Comparison of ENCODE assay signal across 20 cellular contexts in genomic region chr12:25187781-25188180, GRCh38. TPM values are rescaled to one million over a fixed set of nuclear protein-coding genes. Genes with fewer than 3 reads are reported as not detected.
A peak's percentile ranks its signal among the peaks of the same experiment; 100 is the strongest.
DNase-seq lines count a peak whose midpoint lies in the region; ATAC-seq and TF ChIP-seq lines count a peak whose summit lies in the region.
"Had no signal": no experiment of that assay in that cellular context is flagged by ENCODE, and none has a peak within 500 bp of the region (broad histone marks: within the 10 kb centered on the region; RNA-seq: fewer than 3 reads in every experiment).

No MANE protein-coding gene starts in this region.

- intact Hi-C loops in aorta (cut with DNase I), result no loop called here

- H3K27me3 Mint-ChIP-seq in osteocyte (ENCODE audit: unreplicated experiment) (no peaks in the 10 kb centered on the region), glutamatergic neuron (ENCODE audit: unreplicated experiment) (no peaks in the 10 kb centered on the region)
- H3K27me3 Mint-ChIP-seq: activated CD8-positive, alpha-beta T cell treated with anti-CD3 and anti-CD28 coated beads for 36 hours; stimulated activated naive CD8-positive, alpha-beta T cell treated with anti-CD3 and anti-CD28 coated beads, Interleukin-15, amount 100 ng/mL, for 72 hours had no signal

- ATAC-seq in RWPE2 (ENCODE audit: low read depth), result peak; percentile 41; the same call in 1 of the 3 replicates
- ATAC-seq in aorta (ENCODE audit: low FRiP score), result no peak
- ATAC-seq: heart right ventricle had no signal

- no peak overlapping the region for H3K27ac ChIP-seq in RWPE2 (ENCODE audit: poor library complexity, severe bottlenecking)
- H3K27ac ChIP-seq in epithelial cell of prostate, result no peak overlapping the region
- H3K27ac ChIP-seq in aorta (ENCODE audit: low read depth in 1 of 2, low read length in 2 of 2), result no peak overlapping the region
- H3K27ac ChIP-seq: coronary artery, heart right ventricle, prostate gland had no signal

- peak overlapping the region; percentile 70 for H3K27ac Mint-ChIP-seq in osteocyte (ENCODE audit: unreplicated experiment)
- H3K27ac Mint-ChIP-seq in glutamatergic neuron (ENCODE audit: unreplicated experiment), result no peak overlapping the region

- H3K4me1 ChIP-seq in RWPE2 (ENCODE audit: insufficient read depth, poor library complexity, severe bottlenecking) (no peaks in the 10 kb centered on the region), aorta (ENCODE audit: control insufficient read depth in 1 of 2, insufficient read depth in 2 of 2, low read length in 2 of 2) (no peaks in the 10 kb centered on the region)
- H3K4me1 ChIP-seq: Caco-2, heart right ventricle, prostate gland had no signal

- TF ChIP-seq CTCF in RWPE2 (IDR thresholded peaks at IDR 0.05; ENCODE audit: poor library complexity, severe bottlenecking) (no peak), osteocyte (IDR thresholded peaks at IDR 0.05) (no peak), glutamatergic neuron (IDR thresholded peaks at IDR 0.05; ENCODE audit: partially characterized antibody, unreplicated experiment) (no peak), GM13976 (IDR thresholded peaks at IDR 0.05; ENCODE audit: borderline replicate concordance, control extremely low read depth, extremely low read depth, insufficient read depth, missing control alignments) (no peak)

- H3K4me1 Mint-ChIP-seq in osteocyte (ENCODE audit: unreplicated experiment), result peaks cover 33% of the 10 kb centered on the region
- no peaks in the 10 kb centered on the region for H3K4me1 Mint-ChIP-seq in glutamatergic neuron (ENCODE audit: low read depth, unreplicated experiment)

- no peak overlapping the region for H3K4me3 Mint-ChIP-seq in osteocyte (ENCODE audit: unreplicated experiment)
- H3K4me3 Mint-ChIP-seq in glutamatergic neuron (ENCODE audit: unreplicated experiment), result no peak overlapping the region

- in situ Hi-C loops in GM13976 (cut with MboI; ENCODE audit: low sequenced_read_pairs, unreplicated experiment), result no loop called here

- peak; percentile 89 for DNase-seq in ELR (ENCODE audit: low read depth)
- no peak for DNase-seq in RWPE2 (ENCODE audit: low spot score)
- peak; percentile 44 for DNase-seq in epithelial cell of prostate (ENCODE audit: low read depth, low spot score)
- no peak for DNase-seq in osteocyte (ENCODE audit: extremely low spot score, unreplicated experiment)
- DNase-seq in glutamatergic neuron, result no peak
- no peak for DNase-seq in iPS-NIHi11 (ENCODE audit: low spot score)
- no peak for DNase-seq in aorta
- DNase-seq in GM13976 (ENCODE audit: low spot score), result no peak
- DNase-seq: activated CD8-positive, alpha-beta T cell treated with anti-CD3 and anti-CD28 coated beads for 36 hours; activated gamma-delta T cell; Caco-2; H7; heart right ventricle; NCI-H2029 treated with DMSO at 0.1 percent for 48 hours; stimulated activated CD4-positive, alpha-beta T cell treated with anti-CD3 and anti-CD28 coated beads, Interleukin-4, amount 100 ng/mL, for 1 hour; stimulated activated naive CD8-positive, alpha-beta T cell treated with anti-CD3 and anti-CD28 coated beads, Interleukin-15, amount 100 ng/mL, for 72 hours had no signal

- 55 to 57% methylated on average over 2 of the region's 2 CpGs for WGBS in aorta, 2 donors

- H3K36me3 ChIP-seq in RWPE2 (ENCODE audit: low read depth) (no peaks in the 10 kb centered on the region), aorta (ENCODE audit: control insufficient read depth in 1 of 2, insufficient read depth in 2 of 2, low read length in 1 of 2) (no peaks in the 10 kb centered on the region)
- H3K36me3 ChIP-seq: heart right ventricle, prostate gland had no signal

- H3K9me3 Mint-ChIP-seq in osteocyte (ENCODE audit: unreplicated experiment) (peaks cover 6% of the 10 kb centered on the region), glutamatergic neuron (ENCODE audit: unreplicated experiment) (no peaks in the 10 kb centered on the region)
- H3K9me3 Mint-ChIP-seq: activated CD8-positive, alpha-beta T cell treated with anti-CD3 and anti-CD28 coated beads for 36 hours; stimulated activated naive CD8-positive, alpha-beta T cell treated with anti-CD3 and anti-CD28 coated beads, Interleukin-15, amount 100 ng/mL, for 72 hours; T-helper 1 cell treated with Interleukin-12 subunit alpha and Interleukin-12 subunit beta and Interleukin-4 antibody, amounts not matched to agents 30 μg/mL and 1 μg/mL, for 36 hours had no signal

- H3K9me3 ChIP-seq in RWPE2 (ENCODE audit: severe bottlenecking) (no peaks in the 10 kb centered on the region), aorta (ENCODE audit: control insufficient read depth, low read length) (no peaks in the 10 kb centered on the region)
- H3K9me3 ChIP-seq: Caco-2, heart right ventricle, prostate gland had no signal

- no peak overlapping the region for H3K4me3 ChIP-seq in RWPE2 (ENCODE audit: severe bottlenecking)
- H3K4me3 ChIP-seq in aorta (ENCODE audit: low read length in 2 of 2), result no peak overlapping the region
- H3K4me3 ChIP-seq: coronary artery, prostate gland had no signal

- H3K27me3 ChIP-seq in RWPE2 (ENCODE audit: insufficient read depth, poor library complexity, severe bottlenecking), result no peaks in the 10 kb centered on the region
- no peaks in the 10 kb centered on the region for H3K27me3 ChIP-seq in aorta (ENCODE audit: control insufficient read depth in 1 of 2, insufficient read depth in 2 of 2, low read length in 1 of 2)
- H3K27me3 ChIP-seq: heart right ventricle had no signal

- H3K36me3 Mint-ChIP-seq in osteocyte (ENCODE audit: unreplicated experiment) (no peaks in the 10 kb centered on the region), glutamatergic neuron (ENCODE audit: unreplicated experiment) (no peaks in the 10 kb centered on the region)

RNA-seq across cellular contexts. Expression of gene DNAI7, which starts 7.2 kb away (rescaled TPM):
- total RNA-seq in osteocyte, result 0.30 TPM in 1 of 2 replicates, not detected in the other
- total RNA-seq in glutamatergic neuron (ENCODE audit: unreplicated experiment), result 0.76 TPM
- 1 to 10 TPM in 1 of 2 donors, under 1 TPM in 1; 0.24 to 1.2 TPM for total RNA-seq in aorta
- polyA plus RNA-seq in aorta, result under 1 TPM in 1 of 2 donors, not detected in 1; 0.64 TPM
- total RNA-seq: activated CD8-positive, alpha-beta T cell treated with anti-CD3 and anti-CD28 coated beads for 36 hours; lung microvascular endothelial cell had no signal

RNA-seq across cellular contexts. Expression of gene ETFRF1, which starts 7.3 kb away (rescaled TPM):
- total RNA-seq in osteocyte (16.3 and 17.9 TPM in 2 replicates), glutamatergic neuron (ENCODE audit: unreplicated experiment) (14.9 TPM), aorta (10 to 100 TPM; 21.3 to 25.3 TPM)
- polyA plus RNA-seq in aorta, result 10 to 100 TPM; 35.0 to 41.9 TPM

Comparison
In these comparisons a context has a peak if more than half of its experiments do, and no peak if none do; other contexts are left out.
1. DNase-seq: peak in ELR (single experiment) and epithelial cell of prostate (single experiment); none in RWPE2 (single experiment), osteocyte (single experiment), glutamatergic neuron (single experiment), iPS-NIHi11 (single experiment), aorta (0 of 2) and GM13976 (single experiment).